Comparison of ENCODE assay signal across 11 cellular contexts in the genomic region with DNA sequence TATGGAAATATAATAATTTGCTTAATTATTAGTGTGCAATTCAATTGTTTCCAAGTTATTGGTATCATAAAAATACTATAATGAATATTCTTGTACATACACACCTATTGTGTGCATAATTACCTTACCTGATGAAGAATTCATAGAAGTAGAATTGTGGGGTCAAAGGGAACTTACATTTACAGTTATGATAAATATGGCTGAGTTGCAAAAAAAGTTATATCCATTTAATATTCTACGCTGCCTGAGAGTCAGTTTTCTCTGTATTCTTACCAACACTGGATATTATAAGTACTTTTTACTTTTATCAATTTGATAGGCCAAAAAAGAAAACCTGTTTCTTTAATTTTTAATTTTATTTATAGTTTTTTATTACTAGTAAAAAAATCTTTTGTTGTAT.
"Had no signal": no experiment of that assay in that cellular context is flagged by ENCODE, and none has a peak within 500 bp of the region (broad histone marks: within the 10 kb centered on the region; RNA-seq: fewer than 3 reads in every experiment).

No MANE protein-coding gene starts in this region.

- ATAC-seq: GM23338, HCT116 had no signal

- H3K27ac ChIP-seq: GM23248 had no signal

- H3K4me3 ChIP-seq: GM23248, GM23338, HAP-1 had no signal

- H3K9me3 ChIP-seq: HAP-1 had no signal

- H3K9me3 Mint-ChIP-seq: GM23338, H9, HFFc6 had no signal

- H2AFZ ChIP-seq: GM23248, GM23338 had no signal

- H3K4me2 ChIP-seq: GM23338 had no signal

- DNase-seq: GM23248, GOT3, H7, H9, HCEC 1CT, HFFc6 had no signal

- FAIRE-seq: H1, H54 had no signal

- H3K27ac Mint-ChIP-seq: GM23338, H9, HFFc6 had no signal

- H3K9ac ChIP-seq: GM23248 had no signal

- H3K4me3 Mint-ChIP-seq: GM23338, H9, HFFc6 had no signal
